ENCODE assay signal across 19 cellular contexts in genomic region chr12:8813963-8814362, GRCh38. TPM values are rescaled to one million over a fixed set of nuclear protein-coding genes. Genes with fewer than 3 reads are reported as not detected.
A peak's percentile ranks its signal among the peaks of the same experiment; 100 is the strongest.
DNase-seq lines count a peak whose midpoint lies in the region; ATAC-seq and TF ChIP-seq lines count a peak whose summit lies in the region.
"Had no signal": no experiment of that assay in that cellular context is flagged by ENCODE, and none has a peak within 500 bp of the region (broad histone marks: within the 10 kb centered on the region; RNA-seq: fewer than 3 reads in every experiment).

No MANE protein-coding gene starts in this region.

- no peaks in the 10 kb centered on the region for H3K27me3 Mint-ChIP-seq in stimulated activated naive B cell treated with anti-CD40 and anti-IgM and Interleukin-4, amounts not matched to agents 10 μg/mL and 1 μg/mL and 100 μg/mL, for 72 hours

- peaks cover 0 to 8% of the 10 kb centered on the region in 2 donors for H3K4me1 Mint-ChIP-seq in stimulated activated naive B cell treated with anti-CD40 and anti-IgM and Interleukin-4, amounts not matched to agents 10 μg/mL and 1 μg/mL and 100 μg/mL, for 72 hours

- peak; percentile 47 to 48 for ATAC-seq in stimulated activated naive B cell treated with anti-CD40 and anti-IgM and Interleukin-4, amounts not matched to agents 10 μg/mL and 1 μg/mL and 100 μg/mL, for 72 hours (replicated peaks)
- no peak for ATAC-seq in GM21737 (IDR thresholded peaks at IDR 0.05; ENCODE audit: unreplicated experiment)
- ATAC-seq: Panc1, Right ventricle myocardium inferior had no signal

- POLR2A ChIA-PET in HEK293 (lab: Yijun Ruan, JAX), result no interaction called here

- no peaks in the 10 kb centered on the region for H3K36me3 Mint-ChIP-seq in stimulated activated naive B cell treated with anti-CD40 and anti-IgM and Interleukin-4, amounts not matched to agents 10 μg/mL and 1 μg/mL and 100 μg/mL, for 72 hours

- CTCF ChIA-PET in HEK293 (lab: Yijun Ruan, JAX), result no interaction called here

- no peaks in the 10 kb centered on the region for H4K20me1 ChIP-seq in OCI-LY3 (ENCODE audit: insufficient read depth, low read length)

- H3K27ac ChIP-seq in HEK293 (ENCODE audit: extremely low read depth, low read depth, low read length) (no peak overlapping the region), OCI-LY3 (ENCODE audit: low read length) (no peak overlapping the region), esophagus squamous epithelium (peak overlapping the region in 3 of 4 donors; percentile 51 to 74 (median 71))
- H3K27ac ChIP-seq: C4-2B, HL-60 had no signal

- no peak overlapping the region for H3K9ac ChIP-seq in OCI-LY3 (ENCODE audit: low read length)

- no peak overlapping the region for H3K4me3 ChIP-seq in HEK293 (ENCODE audit: low read depth, low read length)
- no peak overlapping the region for H3K4me3 ChIP-seq in OCI-LY3 (ENCODE audit: low read length)
- no peak overlapping the region for H3K4me3 ChIP-seq in esophagus squamous epithelium

- H3K4me1 ChIP-seq in HEK293 (ENCODE audit: control insufficient read depth, insufficient read depth, low read length), result no peaks in the 10 kb centered on the region
- H3K4me1 ChIP-seq in OCI-LY3 (ENCODE audit: low read length), result peaks cover 8% of the 10 kb centered on the region
- H3K4me1 ChIP-seq in esophagus squamous epithelium, result peaks cover 5 to 42% (median 6%) of the 10 kb centered on the region in 3 donors

- no peak overlapping the region for H3K4me3 Mint-ChIP-seq in stimulated activated naive B cell treated with anti-CD40 and anti-IgM and Interleukin-4, amounts not matched to agents 10 μg/mL and 1 μg/mL and 100 μg/mL, for 72 hours

- no peaks in the 10 kb centered on the region for H3K9me3 Mint-ChIP-seq in stimulated activated naive B cell treated with anti-CD40 and anti-IgM and Interleukin-4, amounts not matched to agents 10 μg/mL and 1 μg/mL and 100 μg/mL, for 72 hours

- TF ChIP-seq CTCF in HEK293 (tag by site-specific recombination; IDR thresholded peaks at IDR 0.05) (no peak), OCI-LY3 (IDR thresholded peaks at IDR 0.05; ENCODE audit: low read depth, low read length) (no peak), esophagus squamous epithelium (IDR thresholded peaks at IDR 0.05) (no peak)

- TF ChIP-seq POLR2A in esophagus squamous epithelium (IDR thresholded peaks at IDR 0.05), result no peak

- intact Hi-C loops in esophagus squamous epithelium (cut with DNase I), result no loop called here

- H3K4me2 ChIP-seq in OCI-LY3 (ENCODE audit: low read length), result no peak overlapping the region

- H3K27me3 ChIP-seq in OCI-LY3 (ENCODE audit: low read depth, low read length), result no peaks in the 10 kb centered on the region
- H3K27me3 ChIP-seq in esophagus squamous epithelium, result no peaks in the 10 kb centered on the region

- no peak overlapping the region for H3K27ac Mint-ChIP-seq in stimulated activated naive B cell treated with anti-CD40 and anti-IgM and Interleukin-4, amounts not matched to agents 10 μg/mL and 1 μg/mL and 100 μg/mL, for 72 hours

- H3K9me3 ChIP-seq in HEK293 (ENCODE audit: control insufficient read depth, insufficient read depth, low read depth, low read length) (no peaks in the 10 kb centered on the region), OCI-LY3 (ENCODE audit: insufficient read depth, low read length) (no peaks in the 10 kb centered on the region), esophagus squamous epithelium (no peaks in the 10 kb centered on the region)

- H2AFZ ChIP-seq in OCI-LY3 (ENCODE audit: low read depth, low read length), result 0 out of 2 replicates have a peak overlapping the region, but pooled peaks have one; percentile 18

- H3K36me3 ChIP-seq in HEK293 (ENCODE audit: control insufficient read depth in 2 of 2, insufficient read depth in 1 of 2, low read length in 2 of 2), result no peaks in the 10 kb centered on the region
- H3K36me3 ChIP-seq in OCI-LY3 (replicated peaks; ENCODE audit: low read depth, low read length), result no peaks in the 10 kb centered on the region
- no peaks in the 10 kb centered on the region for H3K36me3 ChIP-seq in esophagus squamous epithelium

- H3K79me2 ChIP-seq in OCI-LY3 (ENCODE audit: low read length), result no peaks in the 10 kb centered on the region

- DNase-seq in esophagus squamous epithelium (lab: John Stamatoyannopoulos, UW), result no peak
- DNase-seq in stimulated activated naive B cell treated with anti-CD40 and anti-IgM and Interleukin-4, amounts not matched to agents 10 μg/mL and 1 μg/mL and 100 μg/mL, for 72 hours, result no peak
- DNase-seq in activated effector memory CD4-positive, alpha-beta T cell treated with anti-CD3 and anti-CD28 coated beads, Interleukin-2, amount 50 U/mL, for 16 hours, result no peak
- no peak for DNase-seq in activated CD4-positive, CD25-positive, alpha-beta regulatory T cell treated with anti-CD3 and anti-CD28 coated beads, Interleukin-2, amount 50 U/mL, for 72 hours
- DNase-seq: KG1, NCI-H1092, NCI-H146, NCI-H2081, NCI-H510A treated with DMSO at 0.1 percent for 48 hours, NCI-H82 had no signal

TF ChIP-seq in HEK293, 187 proteins besides CTCF, POLR2A, EP300 and RAD21:
- TF ChIP-seq ZNF654 (tag by site-specific recombination; IDR thresholded peaks at IDR 0.05; ENCODE audit: low read depth), result no peak
- TF ChIP-seq SP7 (tag by site-specific recombination; IDR thresholded peaks at IDR 0.05), result 0 out of 2 replicates have a peak, but pooled peaks have one; percentile 12
- no peak for TF ChIP-seq ZNF600 (tag by site-specific recombination; IDR thresholded peaks at IDR 0.05)
- no peak for TF ChIP-seq ZEB2 (tag by site-specific recombination; IDR thresholded peaks at IDR 0.05)

RNA-seq across cellular contexts. Expression of gene A2ML1, which starts 8.5 kb away (rescaled TPM):
- total RNA-seq in esophagus squamous epithelium, result 1,000 to 10,000 TPM in 1 of 4 donors, 100 to 1,000 TPM in 3; 419 to 1,497 (median 509) TPM
- total RNA-seq: Daoy, M059J, Right ventricle myocardium inferior had no signal

Comparison
In these comparisons a context has a peak if more than half of its experiments do, and no peak if none do; other contexts are left out.
1. H3K27ac ChIP-seq: peak in esophagus squamous epithelium (3 of 4); none in HEK293 (single experiment) and OCI-LY3 (single experiment).